10 cellular contexts compared by ENCODE assay signal in genomic region chr22:37416806-37417205, GRCh38. TPM values are rescaled to one million over a fixed set of nuclear protein-coding genes. Genes with fewer than 3 reads are reported as not detected.
DNase-seq lines count a peak whose midpoint lies in the region; ATAC-seq and TF ChIP-seq lines count a peak whose summit lies in the region.
"Had no signal": no experiment of that assay in that cellular context is flagged by ENCODE, and none has a peak within 500 bp of the region (broad histone marks: within the 10 kb centered on the region; RNA-seq: fewer than 3 reads in every experiment).

No MANE protein-coding gene starts in this region.

- intact Hi-C loops in activated CD8-positive, alpha-beta T cell treated with anti-CD3 and anti-CD28 coated beads for 36 hours (cut with micrococcal nuclease) = no loop called here
- intact Hi-C loops in posterior vena cava (cut with DNase I) = no loop called here

- H3K4me3 ChIP-seq in BLaER1 (no peak overlapping the region), DND-41 (ENCODE audit: low read depth in 1 of 2, low read length in 2 of 2) (no peak overlapping the region), suprapubic skin (no peak overlapping the region)
- H3K4me3 ChIP-seq: prostate gland had no signal

- TF ChIP-seq POLR2A in suprapubic skin (IDR thresholded peaks at IDR 0.05) = no peak

- no peaks in the 10 kb centered on the region for H3K9me3 Mint-ChIP-seq in activated CD8-positive, alpha-beta T cell treated with anti-CD3 and anti-CD28 coated beads for 36 hours
- peaks cover 0 to 1% (median 0%) of the 10 kb centered on the region in 6 donors for H3K9me3 Mint-ChIP-seq in immature natural killer cell

- no peak for TF ChIP-seq CTCF in DND-41 (IDR thresholded peaks at IDR 0.05; ENCODE audit: borderline replicate concordance, extremely low read depth, low read length, poor library complexity, severe bottlenecking)
- no peak for TF ChIP-seq CTCF in activated CD8-positive, alpha-beta T cell treated with anti-CD3 and anti-CD28 coated beads for 36 hours (IDR thresholded peaks at IDR 0.05)
- no peak for TF ChIP-seq CTCF in suprapubic skin (IDR thresholded peaks at IDR 0.05)

- H3K27ac Mint-ChIP-seq in activated CD8-positive, alpha-beta T cell treated with anti-CD3 and anti-CD28 coated beads for 36 hours = no peak overlapping the region
- H3K27ac Mint-ChIP-seq in immature natural killer cell = peak overlapping the region in 3 of 6 donors; percentile 62 to 72 (median 67)

- H3K36me3 Mint-ChIP-seq in activated CD8-positive, alpha-beta T cell treated with anti-CD3 and anti-CD28 coated beads for 36 hours (ENCODE audit: low read depth) = no peaks in the 10 kb centered on the region
- H3K36me3 Mint-ChIP-seq in immature natural killer cell = no peaks in the 10 kb centered on the region

- H3K4me1 ChIP-seq in BLaER1 = peaks cover 70% of the 10 kb centered on the region
- 0 out of 2 replicates have a peak, but pooled peaks cover 2% of the 10 kb centered on the region for H3K4me1 ChIP-seq in DND-41 (ENCODE audit: insufficient read depth, low read length)
- peaks cover 24% of the 10 kb centered on the region for H3K4me1 ChIP-seq in suprapubic skin
- H3K4me1 ChIP-seq: prostate gland had no signal

- H3K27ac ChIP-seq in BLaER1 (no peak overlapping the region), DND-41 (ENCODE audit: low read length) (no peak overlapping the region), suprapubic skin (no peak overlapping the region)
- H3K27ac ChIP-seq: prostate gland had no signal

- WGBS in suprapubic skin = 26% methylated on average over 12 of the region's 13 CpGs

- H3K9ac ChIP-seq in BLaER1 (no peak overlapping the region), DND-41 (ENCODE audit: low read depth, low read length) (no peak overlapping the region)

- CTCF ChIA-PET in activated CD8-positive, alpha-beta T cell treated with anti-CD3 and anti-CD28 coated beads for 36 hours (lab: Charles Lee) = interaction anchor here (1.3 to 1.5 kb wide), 2 partner anchors 13 to 106 kb away, joined by 3 read pairs; no protein-coding TSS in a partner anchor

- H3K9me3 ChIP-seq in BLaER1 (no peaks in the 10 kb centered on the region), DND-41 (ENCODE audit: insufficient read depth, low read length, severe bottlenecking) (no peaks in the 10 kb centered on the region), suprapubic skin (no peaks in the 10 kb centered on the region)
- H3K9me3 ChIP-seq: prostate gland had no signal

- H3K4me2 ChIP-seq in BLaER1 (peak overlapping the region; percentile 90), DND-41 (ENCODE audit: insufficient read depth, low read length) (no peak overlapping the region)

- no peaks in the 10 kb centered on the region for H3K36me3 ChIP-seq in BLaER1
- no peaks in the 10 kb centered on the region for H3K36me3 ChIP-seq in DND-41 (ENCODE audit: insufficient read depth, low read length)
- no peaks in the 10 kb centered on the region for H3K36me3 ChIP-seq in suprapubic skin
- H3K36me3 ChIP-seq: prostate gland had no signal

- peaks cover 59% of the 10 kb centered on the region for H3K27me3 Mint-ChIP-seq in activated CD8-positive, alpha-beta T cell treated with anti-CD3 and anti-CD28 coated beads for 36 hours
- H3K27me3 Mint-ChIP-seq in immature natural killer cell (ENCODE audit: low read depth in 3 of 3) = peaks cover 15 to 27% (median 23%) of the 10 kb centered on the region in 3 donors

- DNase-seq in DND-41 = peak; percentile 54
- peak; percentile 64 for DNase-seq in activated CD8-positive, alpha-beta T cell treated with anti-CD3 and anti-CD28 coated beads for 36 hours
- peak; percentile 65 to 72 (median 66) for DNase-seq in immature natural killer cell
- DNase-seq in posterior vena cava (ENCODE audit: low spot score) = no peak
- DNase-seq in suprapubic skin (ENCODE audit: low spot score in 2 of 2) = no peak
- DNase-seq: NCI-H446 treated with DMSO at 0.1 percent for 48 hours had no signal

- H3K4me3 Mint-ChIP-seq in activated CD8-positive, alpha-beta T cell treated with anti-CD3 and anti-CD28 coated beads for 36 hours = no peak overlapping the region
- H3K4me3 Mint-ChIP-seq in immature natural killer cell = peak overlapping the region; percentile 45 to 73 (median 53)

- ATAC-seq in DND-41 (ENCODE audit: insufficient read depth, low read depth) (peak; percentile 79), HG03108 (IDR thresholded peaks at IDR 0.05; ENCODE audit: unreplicated experiment) (no peak), GM18858 (IDR thresholded peaks at IDR 0.05; ENCODE audit: unreplicated experiment) (no peak)
- ATAC-seq in activated CD8-positive, alpha-beta T cell treated with anti-CD3 and anti-CD28 coated beads for 36 hours = peak; percentile 59

- no peak for TF ChIP-seq EP300 in suprapubic skin (IDR thresholded peaks at IDR 0.05)

- H3K27me3 ChIP-seq in BLaER1 (peaks cover 48% of the 10 kb centered on the region), DND-41 (ENCODE audit: insufficient read depth, low read length, poor library complexity) (peaks cover 50% of the 10 kb centered on the region), suprapubic skin (peaks cover 89% of the 10 kb centered on the region)

- no peaks in the 10 kb centered on the region for H3K79me2 ChIP-seq in DND-41 (ENCODE audit: insufficient read depth, low read length)

- no peak overlapping the region for H2AFZ ChIP-seq in DND-41 (ENCODE audit: low read depth, low read length)

- POLR2A ChIA-PET in activated CD8-positive, alpha-beta T cell treated with anti-CD3 and anti-CD28 coated beads for 36 hours (lab: Charles Lee) = interaction anchor here (1.5 kb wide), 1 partner anchor 9 kb away, joined by 5 read pairs; no protein-coding TSS in a partner anchor

- H3K4me1 Mint-ChIP-seq in activated CD8-positive, alpha-beta T cell treated with anti-CD3 and anti-CD28 coated beads for 36 hours (ENCODE audit: low read depth) = peaks cover 31% of the 10 kb centered on the region
- peaks cover 38 to 39% of the 10 kb centered on the region in 2 donors for H3K4me1 Mint-ChIP-seq in immature natural killer cell

- H4K20me1 ChIP-seq in BLaER1 = peaks cover 76% of the 10 kb centered on the region
- peaks cover 61% of the 10 kb centered on the region for H4K20me1 ChIP-seq in DND-41 (ENCODE audit: insufficient read depth, low read length)

RNA-seq across cellular contexts. Expression of gene ELFN2, which starts 10.5 kb away (rescaled TPM):
- total RNA-seq in activated CD8-positive, alpha-beta T cell treated with anti-CD3 and anti-CD28 coated beads for 36 hours = under 1 TPM; 0.51 to 0.52 TPM
- polyA plus RNA-seq in immature natural killer cell = under 1 TPM in 1 of 3 donors, not detected in 2; 0.04 TPM
- total RNA-seq in posterior vena cava (under 1 TPM; 0.05 to 0.10 TPM), suprapubic skin (under 1 TPM; 0.10 to 0.59 (median 0.31) TPM)

Comparison
In these comparisons a context has a peak if more than half of its experiments do, and no peak if none do; other contexts are left out.
1. ATAC-seq: peak in DND-41 (single experiment) and activated CD8-positive, alpha-beta T cell treated with anti-CD3 and anti-CD28 coated beads for 36 hours (single experiment); none in HG03108 (single experiment) and GM18858 (single experiment).
2. DNase-seq: peak in DND-41 (single experiment), activated CD8-positive, alpha-beta T cell treated with anti-CD3 and anti-CD28 coated beads for 36 hours (single experiment) and immature natural killer cell (3 of 3); none in posterior vena cava (single experiment) and suprapubic skin (0 of 2).